Comparison of ENCODE assay signal across 21 cellular contexts in the genomic region with DNA sequence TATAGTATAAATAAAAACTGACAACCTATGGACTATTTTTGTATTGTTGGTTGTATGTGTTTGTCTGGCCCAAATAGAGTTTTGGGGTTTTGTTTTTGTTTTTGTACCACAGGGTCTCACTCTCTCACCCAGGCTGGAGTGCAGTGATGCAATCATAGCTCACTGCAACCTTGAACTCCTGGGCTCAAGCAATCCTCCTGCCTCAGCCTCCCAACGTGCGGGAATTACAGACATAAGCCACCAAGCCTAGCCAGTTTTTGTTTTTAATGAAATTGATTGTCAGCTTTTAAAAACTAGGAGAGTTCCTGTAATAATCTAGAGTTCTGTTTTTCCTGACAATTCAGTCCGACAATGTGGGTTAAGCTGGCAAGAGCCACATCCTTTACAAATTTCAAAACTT.
DNase-seq lines count a peak whose midpoint lies in the region; ATAC-seq and TF ChIP-seq lines count a peak whose summit lies in the region.
"Had no signal": no experiment of that assay in that cellular context is flagged by ENCODE, and none has a peak within 500 bp of the region (broad histone marks: within the 10 kb centered on the region; RNA-seq: fewer than 3 reads in every experiment).

No MANE protein-coding gene starts in this region.

- ATAC-seq in activated T-cell treated with anti-CD3 and anti-CD28 coated beads, Interleukin-2, amount 50 U/mL, for 72 hours (replicated peaks in 1 of 2): no peak
- ATAC-seq in T-helper 17 cell (no peak), HG02938 (IDR thresholded peaks at IDR 0.05; ENCODE audit: unreplicated experiment) (no peak)
- ATAC-seq: activated T-cell treated with anti-CD3 and anti-CD28 coated beads, Interleukin-2, amount 50 U/mL, for 4 hours had no signal

- H3K4me1 Mint-ChIP-seq in activated T-cell treated with anti-CD3 and anti-CD28 coated beads, Interleukin-2, amount 50 U/mL, for 72 hours (ENCODE audit: low read depth): peaks cover 15% of the 10 kb centered on the region
- H3K4me1 Mint-ChIP-seq in T-helper 17 cell: peaks cover 28% of the 10 kb centered on the region
- H3K4me1 Mint-ChIP-seq in CD8-positive, alpha-beta memory T cell: peaks cover 19 to 24% (median 21%) of the 10 kb centered on the region in 3 donors

- WGBS in spleen, 5 donors: 59 to 75% (median 67%) methylated on average over 3 of the region's 3 CpGs

- H3K4me3 Mint-ChIP-seq in activated T-cell treated with anti-CD3 and anti-CD28 coated beads, Interleukin-2, amount 50 U/mL, for 72 hours: no peak overlapping the region
- H3K4me3 Mint-ChIP-seq in T-helper 17 cell: no peak overlapping the region
- H3K4me3 Mint-ChIP-seq in CD8-positive, alpha-beta memory T cell: no peak overlapping the region
- H3K4me3 Mint-ChIP-seq: activated T-cell treated with anti-CD3 and anti-CD28 coated beads, Interleukin-2, amount 50 U/mL, for 4 hours had no signal

- TF ChIP-seq CTCF in dorsolateral prefrontal cortex (IDR thresholded peaks at IDR 0.05 in 54 of 56, conservative IDR thresholded peaks at IDR 0.05 in 2 of 56; ENCODE audit: low read depth in 1 of 56, partially characterized antibody in 56 of 56) (no peak), spleen (IDR thresholded peaks at IDR 0.05 in 8 of 11, conservative IDR thresholded peaks at IDR 0.05 in 3 of 11) (no peak)

- H3K9me3 ChIP-seq in T-helper 17 cell (ENCODE audit: control insufficient read depth, low read length, poor library complexity, severe bottlenecking) (no peaks in the 10 kb centered on the region), spleen (no peaks in the 10 kb centered on the region)
- H3K9me3 ChIP-seq in CD8-positive, alpha-beta memory T cell (ENCODE audit: low read length): no peaks in the 10 kb centered on the region
- H3K9me3 ChIP-seq: Peyer's patch, transverse colon had no signal

- peak overlapping the region in 31 of 59 donors; percentile 10 to 82 (median 65) for H3K27ac ChIP-seq in dorsolateral prefrontal cortex
- peak overlapping the region; percentile 66 to 85 (median 78) for H3K27ac ChIP-seq in spleen
- H3K27ac ChIP-seq in CD8-positive, alpha-beta memory T cell (ENCODE audit: low read depth, low read length): no peak overlapping the region

- intact Hi-C loops in dorsolateral prefrontal cortex (cut with DNase I): no loop called here
- intact Hi-C loops in spleen (cut with DNase I; ENCODE audit: low total_unique reads): no loop called here

- peaks cover 17 to 76% (median 44%) of the 10 kb centered on the region in 6 donors for H3K4me1 ChIP-seq in spleen
- H3K4me1 ChIP-seq in CD8-positive, alpha-beta memory T cell (ENCODE audit: insufficient read depth, low read length): no peaks in the 10 kb centered on the region

- H3K9me3 Mint-ChIP-seq in activated T-cell treated with anti-CD3 and anti-CD28 coated beads, Interleukin-2, amount 50 U/mL, for 72 hours: no peaks in the 10 kb centered on the region
- no peaks in the 10 kb centered on the region for H3K9me3 Mint-ChIP-seq in CD8-positive, alpha-beta memory T cell
- H3K9me3 Mint-ChIP-seq: activated T-cell treated with anti-CD3 and anti-CD28 coated beads, Interleukin-2, amount 50 U/mL, for 4 hours; CD4-positive, alpha-beta memory T cell; HFFc6 had no signal

- peak overlapping the region; percentile 44 for H3K27ac Mint-ChIP-seq in activated T-cell treated with anti-CD3 and anti-CD28 coated beads, Interleukin-2, amount 50 U/mL, for 72 hours
- peak overlapping the region; percentile 94 for H3K27ac Mint-ChIP-seq in T-helper 17 cell
- peak overlapping the region in 3 of 8 donors; percentile 48 to 72 (median 69) for H3K27ac Mint-ChIP-seq in CD8-positive, alpha-beta memory T cell

- POLR2A ChIA-PET in CD8-positive, alpha-beta memory T cell (lab: Charles Lee): no interaction called here

- TF ChIP-seq POLR2A in spleen (IDR thresholded peaks at IDR 0.05): no peak

- CTCF ChIA-PET in CD8-positive, alpha-beta memory T cell (lab: Charles Lee): interaction anchor here (1.1 kb wide), 1 partner anchor 126 kb away, joined by 4 read pairs; no protein-coding TSS in a partner anchor

- H3K4me3 ChIP-seq in dorsolateral prefrontal cortex (no peak overlapping the region), spleen (no peak overlapping the region)
- H3K4me3 ChIP-seq in CD8-positive, alpha-beta memory T cell (ENCODE audit: low read length): no peak overlapping the region
- H3K4me3 ChIP-seq: Peyer's patch, transverse colon had no signal

- H3K27me3 Mint-ChIP-seq in activated T-cell treated with anti-CD3 and anti-CD28 coated beads, Interleukin-2, amount 50 U/mL, for 72 hours (ENCODE audit: low read depth): no peaks in the 10 kb centered on the region
- no peaks in the 10 kb centered on the region for H3K27me3 Mint-ChIP-seq in T-helper 17 cell
- no peaks in the 10 kb centered on the region for H3K27me3 Mint-ChIP-seq in CD8-positive, alpha-beta memory T cell
- H3K27me3 Mint-ChIP-seq: CD4-positive, alpha-beta memory T cell had no signal

- H3K36me3 ChIP-seq in spleen: peaks cover 0 to 91% (median 32%) of the 10 kb centered on the region in 6 donors
- peaks cover 47% of the 10 kb centered on the region for H3K36me3 ChIP-seq in CD8-positive, alpha-beta memory T cell (ENCODE audit: insufficient read depth, low read length)

- no peak for DNase-seq in activated T-cell treated with anti-CD3 and anti-CD28 coated beads, Interleukin-2, amount 50 U/mL, for 72 hours
- DNase-seq in activated T-cell treated with anti-CD3 and anti-CD28 coated beads, Interleukin-2, amount 50 U/mL, for 48 hours: no peak
- DNase-seq in T-helper 17 cell (no peak), dorsolateral prefrontal cortex (no peak), spleen (no peak), pons (ENCODE audit: low spot score) (no peak)
- DNase-seq in CD8-positive, alpha-beta memory T cell: no peak
- DNase-seq: 8988T; activated CD4-positive, alpha-beta T cell treated with anti-CD3 and anti-CD28 coated beads, Interleukin-2, amount 50 U/mL, for 1 hour; activated T-cell treated with anti-CD3 and anti-CD28 coated beads, Interleukin-2, amount 50 U/mL, for 4 hours; aorta; CD4-positive, alpha-beta memory T cell; cortex of kidney; DND-41; erythroblast; HFFc6; MV-4-11; NCI-H2029 treated with DMSO at 0.1 percent for 48 hours; Peyer's patch; transverse colon had no signal

- H3K27me3 ChIP-seq in dorsolateral prefrontal cortex (no peaks in the 10 kb centered on the region), spleen (replicated peaks in 1 of 7) (no peaks in the 10 kb centered on the region)
- no peaks in the 10 kb centered on the region for H3K27me3 ChIP-seq in CD8-positive, alpha-beta memory T cell (ENCODE audit: insufficient read depth, low read length, poor library complexity, severe bottlenecking)
- H3K27me3 ChIP-seq: Peyer's patch, transverse colon had no signal

- peaks cover 5 to 29% of the 10 kb centered on the region in 2 donors for H3K36me3 Mint-ChIP-seq in activated T-cell treated with anti-CD3 and anti-CD28 coated beads, Interleukin-2, amount 50 U/mL, for 72 hours (ENCODE audit: insufficient read depth in 2 of 2)
- peaks cover 10% of the 10 kb centered on the region for H3K36me3 Mint-ChIP-seq in T-helper 17 cell (ENCODE audit: low read depth)
- peaks cover 0 to 81% (median 16%) of the 10 kb centered on the region in 3 donors for H3K36me3 Mint-ChIP-seq in CD8-positive, alpha-beta memory T cell
